9 cellular contexts compared by ENCODE assay signal in the genomic region with DNA sequence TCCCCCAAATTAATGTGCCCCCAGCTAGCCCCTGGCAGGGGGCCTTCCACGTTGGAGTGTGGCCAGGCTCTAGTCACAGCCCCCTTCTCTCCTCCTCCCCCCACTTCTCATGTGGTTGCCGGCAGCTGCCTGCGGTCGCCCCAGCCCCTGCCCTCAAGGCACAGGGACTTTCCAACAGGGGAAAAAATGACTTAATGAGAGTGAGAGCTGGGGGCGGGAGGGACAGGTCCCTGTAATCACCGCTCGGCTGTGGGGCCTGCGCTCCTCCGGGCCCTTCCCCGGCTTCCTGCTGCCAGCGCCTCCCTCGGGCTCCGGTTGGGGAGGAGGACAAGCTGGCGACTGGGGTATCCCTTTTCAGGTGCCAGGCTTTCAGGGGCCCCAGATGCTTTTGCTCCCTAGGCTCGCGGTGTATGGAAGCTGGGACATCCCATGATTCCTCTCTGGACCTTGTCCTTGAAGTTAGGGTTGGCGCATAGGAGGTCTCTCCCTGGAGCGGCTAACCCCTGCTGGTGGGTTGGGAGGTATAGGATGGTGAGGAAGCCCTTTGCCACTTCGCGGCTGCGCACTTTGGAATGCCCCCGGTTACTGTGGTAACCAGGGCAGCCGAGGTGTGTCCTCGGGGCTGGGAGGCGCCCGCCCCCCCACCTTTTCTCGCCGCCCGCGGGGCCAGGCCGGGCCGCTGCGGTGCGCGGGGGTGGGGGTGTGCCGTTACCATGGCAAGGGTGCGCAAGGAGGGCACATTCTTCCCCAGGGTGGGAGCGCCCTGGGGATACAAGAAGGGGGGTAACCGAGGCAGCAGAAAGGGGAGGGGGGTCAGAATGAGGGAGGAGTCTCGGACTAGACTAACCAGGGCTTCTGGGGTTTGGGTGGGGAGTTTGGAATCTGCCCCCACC. TPM values are rescaled to one million over a fixed set of nuclear protein-coding genes. Genes with fewer than 3 reads are reported as not detected.
A peak's percentile ranks its signal among the peaks of the same experiment; 100 is the strongest.
DNase-seq lines count a peak whose midpoint lies in the region; ATAC-seq and TF ChIP-seq lines count a peak whose summit lies in the region.
"Had no signal": no experiment of that assay in that cellular context is flagged by ENCODE, and none has a peak within 500 bp of the region (broad histone marks: within the 10 kb centered on the region; RNA-seq: fewer than 3 reads in every experiment).

No MANE protein-coding gene starts in this region.

- no peak overlapping the region for H3K18ac ChIP-seq in mesenchymal stem cell (ENCODE audit: low read depth in 1 of 2, low read length in 2 of 2)

- peak overlapping the region; percentile 22 for H3K4me3 Mint-ChIP-seq in activated naive CD4-positive, alpha-beta T cell treated with anti-CD3 and anti-CD28 coated beads for 36 hours

- no peak overlapping the region for H3K23ac ChIP-seq in mesenchymal stem cell (ENCODE audit: low read length in 2 of 2)

- H2BK12ac ChIP-seq in mesenchymal stem cell (ENCODE audit: low read length in 2 of 2) = no peak overlapping the region

- no peak overlapping the region for H2BK15ac ChIP-seq in mesenchymal stem cell (ENCODE audit: low read depth, poor library complexity, severe bottlenecking)

- intact Hi-C loops in activated naive CD4-positive, alpha-beta T cell treated with anti-CD3 and anti-CD28 coated beads for 36 hours (cut with micrococcal nuclease) = loop anchor here (1.0 to 5.0 kb wide), 11 partner anchors 13 to 669 kb away; partner anchors contain the start of genes AAMP, BCS1L, CNOT9 and DNAJB2

- peaks cover 54% of the 10 kb centered on the region for H3K4me1 Mint-ChIP-seq in activated naive CD4-positive, alpha-beta T cell treated with anti-CD3 and anti-CD28 coated beads for 36 hours (ENCODE audit: low read depth)

- H2AFZ ChIP-seq in mesenchymal stem cell (ENCODE audit: low read depth, low read length) = no peak overlapping the region

- no peaks in the 10 kb centered on the region for H3K27me3 ChIP-seq in RWPE2 (ENCODE audit: insufficient read depth, poor library complexity, severe bottlenecking)
- H3K27me3 ChIP-seq in mesenchymal stem cell (ENCODE audit: control insufficient read depth in 1 of 2, insufficient read depth in 1 of 2, low read length in 2 of 2) = peaks cover 91 to 92% of the 10 kb centered on the region in 2 experiments

- no peak overlapping the region for H3K14ac ChIP-seq in mesenchymal stem cell (ENCODE audit: low read length in 2 of 2)

- H4K91ac ChIP-seq in mesenchymal stem cell (ENCODE audit: low read length) = no peak overlapping the region

- H3K4me3 ChIP-seq in RWPE2 (ENCODE audit: severe bottlenecking) = peak overlapping the region; percentile 14
- H3K4me3 ChIP-seq in mesenchymal stem cell (ENCODE audit: insufficient read depth in 1 of 2, low read depth in 1 of 2, low read length in 2 of 2) = no peak overlapping the region

- H3K27ac Mint-ChIP-seq in activated naive CD4-positive, alpha-beta T cell treated with anti-CD3 and anti-CD28 coated beads for 36 hours = peak overlapping the region; percentile 69

- H2BK120ac ChIP-seq in mesenchymal stem cell (ENCODE audit: low read depth, low read length) = no peak overlapping the region

- H3K9me3 Mint-ChIP-seq in activated naive CD4-positive, alpha-beta T cell treated with anti-CD3 and anti-CD28 coated beads for 36 hours = no peaks in the 10 kb centered on the region

- 3% methylated on average over 31 of the region's 40 CpGs for WGBS in mesenchymal stem cell

- H3K9me3 ChIP-seq in RWPE2 (ENCODE audit: severe bottlenecking) (no peaks in the 10 kb centered on the region), mesenchymal stem cell (ENCODE audit: control insufficient read depth, low read length) (no peaks in the 10 kb centered on the region)

- peaks cover 2% of the 10 kb centered on the region for H3K36me3 Mint-ChIP-seq in activated naive CD4-positive, alpha-beta T cell treated with anti-CD3 and anti-CD28 coated beads for 36 hours (ENCODE audit: low read depth)

- no peaks in the 10 kb centered on the region for H3K79me1 ChIP-seq in mesenchymal stem cell (replicated peaks; ENCODE audit: low read length, poor library complexity, severe bottlenecking)

- no peak overlapping the region for H3K9ac ChIP-seq in mesenchymal stem cell (ENCODE audit: low read length)

- H3K4me2 ChIP-seq in mesenchymal stem cell (ENCODE audit: low read length, poor library complexity, severe bottlenecking) = peak overlapping the region; percentile 63

- DNase-seq in DMS 273 (lab: John Stamatoyannopoulos, UW; ENCODE audit: unreplicated experiment) (peak; percentile 92), RWPE2 (ENCODE audit: low spot score) (no peak), mesenchymal stem cell (peak; percentile 58), NCI-H82 (lab: John Stamatoyannopoulos, UW) (no peak)
- DNase-seq in activated naive CD4-positive, alpha-beta T cell treated with anti-CD3 and anti-CD28 coated beads for 36 hours = peak; percentile 96
- peak; percentile 82 to 89 for DNase-seq in stimulated activated CD8-positive, alpha-beta memory T cell treated with anti-CD3 and anti-CD28 coated beads, Interleukin-7, amount 100 ng/mL, for 48 hours (ENCODE audit: extremely low read depth in 1 of 2, low read depth in 1 of 2)

- H3K4me1 ChIP-seq in RWPE2 (ENCODE audit: insufficient read depth, poor library complexity, severe bottlenecking) (peaks cover 37% of the 10 kb centered on the region), mesenchymal stem cell (ENCODE audit: control insufficient read depth, insufficient read depth, low read depth, low read length) (peaks cover 37% of the 10 kb centered on the region)

- no peak overlapping the region for H2AK5ac ChIP-seq in mesenchymal stem cell (ENCODE audit: low read length, severe bottlenecking)

- H3K27me3 Mint-ChIP-seq in activated naive CD4-positive, alpha-beta T cell treated with anti-CD3 and anti-CD28 coated beads for 36 hours (ENCODE audit: low read depth) = peaks cover 20% of the 10 kb centered on the region

- no peak overlapping the region for H2BK5ac ChIP-seq in mesenchymal stem cell (ENCODE audit: low read depth, low read length, poor library complexity, severe bottlenecking)

- H4K8ac ChIP-seq in mesenchymal stem cell (ENCODE audit: low read length) = no peak overlapping the region

- no peak overlapping the region for H3K4ac ChIP-seq in mesenchymal stem cell (ENCODE audit: low read depth in 1 of 2, low read length in 2 of 2)

- H3K36me3 ChIP-seq in RWPE2 (ENCODE audit: low read depth) (no peaks in the 10 kb centered on the region), mesenchymal stem cell (ENCODE audit: control insufficient read depth in 1 of 2, insufficient read depth in 2 of 2, low read depth in 1 of 2, low read length in 2 of 2) (no peaks in the 10 kb centered on the region)

- CTCF ChIA-PET in activated naive CD4-positive, alpha-beta T cell treated with anti-CD3 and anti-CD28 coated beads for 36 hours (lab: Charles Lee) = interaction anchor here (0.6 to 19.6 kb wide), 16 partner anchors 8 to 310 kb away, joined by 3 to 947 read pairs (median 8); partner anchors contain the start of genes PLCD4, TTLL4, WNT10A and ZFAND2B

- TF ChIP-seq CTCF in RWPE2 (IDR thresholded peaks at IDR 0.05; ENCODE audit: poor library complexity, severe bottlenecking) = no peak

- H3K27ac ChIP-seq in RWPE2 (ENCODE audit: poor library complexity, severe bottlenecking) = peak overlapping the region; percentile 72
- H3K27ac ChIP-seq in mesenchymal stem cell (ENCODE audit: low read length, poor library complexity, severe bottlenecking) = no peak overlapping the region

- peak; percentile 65 for ATAC-seq in GM19395 (IDR thresholded peaks at IDR 0.05; ENCODE audit: unreplicated experiment)
- ATAC-seq in HG03460 (IDR thresholded peaks at IDR 0.05; ENCODE audit: unreplicated experiment) = peak; percentile 58
- peak; percentile 56 for ATAC-seq in RWPE2 (ENCODE audit: low read depth)

RNA-seq across cellular contexts. Expression of gene WNT10A, which starts 16.1 kb away (rescaled TPM):
- 1 to 10 TPM; 1.1 to 1.3 TPM for total RNA-seq in activated naive CD4-positive, alpha-beta T cell treated with anti-CD3 and anti-CD28 coated beads for 36 hours
- polyA plus RNA-seq in mesenchymal stem cell (2013, experiment 1 of 2) = not detected
- not detected for polyA plus RNA-seq in mesenchymal stem cell (2013, experiment 2 of 2)

RNA-seq across cellular contexts. Expression of gene WNT6, which starts 37.1 kb away (rescaled TPM):
- total RNA-seq in activated naive CD4-positive, alpha-beta T cell treated with anti-CD3 and anti-CD28 coated beads for 36 hours = not detected
- polyA plus RNA-seq in mesenchymal stem cell (2013, experiment 1 of 2) = not detected
- polyA plus RNA-seq in mesenchymal stem cell (2013, experiment 2 of 2) = not detected
- total RNA-seq: SK-MEL-5 had no signal

Comparison
In these comparisons a context has a peak if more than half of its experiments do, and no peak if none do; other contexts are left out.
1. DNase-seq: peak in DMS 273 (single experiment), activated naive CD4-positive, alpha-beta T cell treated with anti-CD3 and anti-CD28 coated beads for 36 hours (single experiment), mesenchymal stem cell (single experiment) and stimulated activated CD8-positive, alpha-beta memory T cell treated with anti-CD3 and anti-CD28 coated beads, Interleukin-7, amount 100 ng/mL, for 48 hours (2 of 2); none in RWPE2 (single experiment) and NCI-H82 (single experiment).
2. Peak in every context shown above with its lines, with median percentiles within 50 percentile points of each other: ATAC-seq.